Comparison of ENCODE assay signal across 1 cellular context in the genomic region with DNA sequence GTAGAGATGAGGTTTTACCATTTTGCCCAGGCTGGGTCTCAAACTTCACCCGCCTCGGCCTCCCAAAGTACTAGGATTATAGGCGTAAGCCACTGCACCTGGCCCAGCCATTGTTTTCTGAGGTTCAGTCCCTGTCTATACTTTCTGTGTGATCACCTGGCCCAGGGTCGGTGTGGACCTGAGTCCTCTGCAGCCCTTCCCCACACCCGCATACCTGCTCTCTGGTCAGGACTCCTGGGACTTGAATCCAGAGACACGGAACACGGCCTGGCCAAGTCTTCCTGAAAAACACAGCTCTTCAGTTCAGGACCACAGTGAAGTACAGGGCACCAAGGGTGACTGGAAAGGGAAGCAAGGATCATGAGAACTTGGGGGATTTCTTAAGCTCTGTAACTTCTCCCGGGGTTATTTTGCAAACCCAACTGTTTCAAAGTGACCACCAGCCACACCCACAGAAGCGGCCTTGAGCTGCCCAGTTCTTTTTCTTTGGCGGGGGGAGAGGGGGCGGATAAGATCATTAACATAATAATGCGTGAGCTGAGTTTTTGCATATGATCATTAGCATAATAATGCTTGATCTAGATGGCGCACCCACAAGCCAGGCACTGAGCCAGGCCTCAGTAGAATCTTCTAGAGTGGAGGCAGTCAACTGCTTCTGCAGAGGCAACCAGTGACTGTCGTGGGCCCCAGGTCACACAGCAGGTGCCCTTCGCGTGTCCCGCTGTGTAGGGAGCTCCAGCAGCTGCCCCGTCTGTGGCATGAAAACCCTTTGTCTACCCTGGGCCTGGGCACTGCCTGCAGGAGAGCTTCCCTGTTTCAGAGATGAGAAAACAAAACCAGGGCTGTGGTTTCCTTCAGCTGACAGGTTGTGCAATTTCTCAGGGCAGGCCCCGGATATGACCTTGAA.
TF ChIP-seq lines count a peak whose summit lies in the region.

No MANE protein-coding gene starts in this region.

TF ChIP-seq in GM12878, 131 proteins besides CTCF, POLR2A, EP300 and RAD21 (continued from another document and continues in another):
- TF ChIP-seq, protein P1, sequence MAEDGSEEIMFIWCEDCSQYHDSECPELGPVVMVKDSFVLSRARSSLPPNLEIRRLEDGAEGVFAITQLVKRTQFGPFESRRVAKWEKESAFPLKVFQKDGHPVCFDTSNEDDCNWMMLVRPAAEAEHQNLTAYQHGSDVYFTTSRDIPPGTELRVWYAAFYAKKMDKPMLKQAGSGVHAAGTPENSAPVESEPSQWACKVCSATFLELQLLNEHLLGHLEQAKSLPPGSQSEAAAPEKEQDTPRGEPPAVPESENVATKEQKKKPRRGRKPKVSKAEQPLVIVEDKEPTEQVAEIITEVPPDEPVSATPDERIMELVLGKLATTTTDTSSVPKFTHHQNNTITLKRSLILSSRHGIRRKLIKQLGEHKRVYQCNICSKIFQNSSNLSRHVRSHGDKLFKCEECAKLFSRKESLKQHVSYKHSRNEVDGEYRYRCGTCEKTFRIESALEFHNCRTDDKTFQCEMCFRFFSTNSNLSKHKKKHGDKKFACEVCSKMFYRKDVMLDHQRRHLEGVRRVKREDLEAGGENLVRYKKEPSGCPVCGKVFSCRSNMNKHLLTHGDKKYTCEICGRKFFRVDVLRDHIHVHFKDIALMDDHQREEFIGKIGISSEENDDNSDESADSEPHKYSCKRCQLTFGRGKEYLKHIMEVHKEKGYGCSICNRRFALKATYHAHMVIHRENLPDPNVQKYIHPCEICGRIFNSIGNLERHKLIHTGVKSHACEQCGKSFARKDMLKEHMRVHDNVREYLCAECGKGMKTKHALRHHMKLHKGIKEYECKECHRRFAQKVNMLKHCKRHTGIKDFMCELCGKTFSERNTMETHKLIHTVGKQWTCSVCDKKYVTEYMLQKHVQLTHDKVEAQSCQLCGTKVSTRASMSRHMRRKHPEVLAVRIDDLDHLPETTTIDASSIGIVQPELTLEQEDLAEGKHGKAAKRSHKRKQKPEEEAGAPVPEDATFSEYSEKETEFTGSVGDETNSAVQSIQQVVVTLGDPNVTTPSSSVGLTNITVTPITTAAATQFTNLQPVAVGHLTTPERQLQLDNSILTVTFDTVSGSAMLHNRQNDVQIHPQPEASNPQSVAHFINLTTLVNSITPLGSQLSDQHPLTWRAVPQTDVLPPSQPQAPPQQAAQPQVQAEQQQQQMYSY (CRISPR knock-in tag; IDR thresholded peaks at IDR 0.05): no peak
- TF ChIP-seq RUNX3 (IDR thresholded peaks at IDR 0.05; ENCODE audit: low read length) (peak; percentile 96), HCFC1 (IDR thresholded peaks at IDR 0.05; ENCODE audit: low read length) (no peak), CHD4 (IDR thresholded peaks at IDR 0.05) (no peak), NR2F1 (conservative IDR thresholded peaks at IDR 0.05) (peak; percentile 97; the same call in 1 of the 2 replicates), JUNB (IDR thresholded peaks at IDR 0.05) (no peak), POU2F2 (IDR thresholded peaks at IDR 0.05; ENCODE audit: borderline replicate concordance, low read depth, low read length) (peak; percentile 43; the same call in 2 of the 3 replicates), RB1 (IDR thresholded peaks at IDR 0.05; ENCODE audit: borderline replicate concordance) (no peak; the same call in 1 of the 2 replicates), TCF3 (IDR thresholded peaks at IDR 0.05; ENCODE audit: borderline replicate concordance, insufficient read depth, low read depth, low read length) (0 out of 2 replicates have a peak, but pooled peaks have one; percentile 1), CREM (IDR thresholded peaks at IDR 0.05; ENCODE audit: low read depth) (peak; percentile 77), TCF12 (IDR thresholded peaks at IDR 0.05; ENCODE audit: low read depth, low read length) (peak; percentile 88), CREB1 (IDR thresholded peaks at IDR 0.05; ENCODE audit: low read depth) (peak; percentile 74), MEF2A (IDR thresholded peaks at IDR 0.05; ENCODE audit: insufficient read depth, low read depth, low read length) (no peak), KAT2A (conservative IDR thresholded peaks at IDR 0.05; ENCODE audit: control insufficient read depth, low read depth, low read length) (no peak), YY1 (IDR thresholded peaks at IDR 0.05; ENCODE audit: low read depth, low read length) (no peak), SREBF2 (IDR thresholded peaks at IDR 0.05; ENCODE audit: low read length) (no peak), NFXL1 (IDR thresholded peaks at IDR 0.05; ENCODE audit: borderline replicate concordance) (no peak), CEBPB (IDR thresholded peaks at IDR 0.05; ENCODE audit: borderline replicate concordance in 1 of 2, low read depth in 2 of 2, low read length in 2 of 2) (peak in 1 of 2 experiments; percentile 100; a peak in 3 of 4 replicates), BCL11A (IDR thresholded peaks at IDR 0.05; ENCODE audit: low read depth, low read length) (no peak; the same call in 1 of the 2 replicates), NR2C2 (IDR thresholded peaks at IDR 0.05; ENCODE audit: borderline replicate concordance, control insufficient read depth, insufficient read length, low read depth) (no peak), BMI1 (IDR thresholded peaks at IDR 0.05; ENCODE audit: borderline replicate concordance) (no peak), SUZ12 (IDR thresholded peaks at IDR 0.05; ENCODE audit: unreplicated experiment) (no peak), FOXM1 (IDR thresholded peaks at IDR 0.05; ENCODE audit: low read depth, low read length) (peak; percentile 65; the same call in 1 of the 2 replicates), HDAC6 (IDR thresholded peaks at IDR 0.05; ENCODE audit: unreplicated experiment) (peak; percentile 33), ASH2L (IDR thresholded peaks at IDR 0.05; ENCODE audit: borderline replicate concordance, low read depth) (peak; percentile 88; the same call in 1 of the 2 replicates), MEF2B (IDR thresholded peaks at IDR 0.05; ENCODE audit: partially characterized antibody, poor library complexity, severe bottlenecking) (peak; percentile 56), PML (IDR thresholded peaks at IDR 0.05; ENCODE audit: low read length) (0 out of 2 replicates have a peak, but pooled peaks have one; percentile 55), CBFB (IDR thresholded peaks at IDR 0.05; ENCODE audit: low read depth) (peak; percentile 96), NFIC (IDR thresholded peaks at IDR 0.05; ENCODE audit: low read depth, low read length) (peak; percentile 53; the same call in 1 of the 2 replicates), EED (IDR thresholded peaks at IDR 0.05; ENCODE audit: low read depth) (peak; percentile 76), SUPT20H (IDR thresholded peaks at IDR 0.05; ENCODE audit: borderline replicate concordance, control insufficient read depth, low read depth, low read length) (no peak)
- TF ChIP-seq, protein P2, sequence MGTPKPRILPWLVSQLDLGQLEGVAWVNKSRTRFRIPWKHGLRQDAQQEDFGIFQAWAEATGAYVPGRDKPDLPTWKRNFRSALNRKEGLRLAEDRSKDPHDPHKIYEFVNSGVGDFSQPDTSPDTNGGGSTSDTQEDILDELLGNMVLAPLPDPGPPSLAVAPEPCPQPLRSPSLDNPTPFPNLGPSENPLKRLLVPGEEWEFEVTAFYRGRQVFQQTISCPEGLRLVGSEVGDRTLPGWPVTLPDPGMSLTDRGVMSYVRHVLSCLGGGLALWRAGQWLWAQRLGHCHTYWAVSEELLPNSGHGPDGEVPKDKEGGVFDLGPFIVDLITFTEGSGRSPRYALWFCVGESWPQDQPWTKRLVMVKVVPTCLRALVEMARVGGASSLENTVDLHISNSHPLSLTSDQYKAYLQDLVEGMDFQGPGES (IDR thresholded peaks at IDR 0.05): no peak
- TF ChIP-seq, protein P3, sequence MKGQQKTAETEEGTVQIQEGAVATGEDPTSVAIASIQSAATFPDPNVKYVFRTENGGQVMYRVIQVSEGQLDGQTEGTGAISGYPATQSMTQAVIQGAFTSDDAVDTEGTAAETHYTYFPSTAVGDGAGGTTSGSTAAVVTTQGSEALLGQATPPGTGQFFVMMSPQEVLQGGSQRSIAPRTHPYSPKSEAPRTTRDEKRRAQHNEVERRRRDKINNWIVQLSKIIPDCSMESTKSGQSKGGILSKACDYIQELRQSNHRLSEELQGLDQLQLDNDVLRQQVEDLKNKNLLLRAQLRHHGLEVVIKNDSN (IDR thresholded peaks at IDR 0.05; ENCODE audit: borderline replicate concordance, extremely low read length, insufficient read depth, low read depth, low read length): no peak
- TF ChIP-seq, protein P4, sequence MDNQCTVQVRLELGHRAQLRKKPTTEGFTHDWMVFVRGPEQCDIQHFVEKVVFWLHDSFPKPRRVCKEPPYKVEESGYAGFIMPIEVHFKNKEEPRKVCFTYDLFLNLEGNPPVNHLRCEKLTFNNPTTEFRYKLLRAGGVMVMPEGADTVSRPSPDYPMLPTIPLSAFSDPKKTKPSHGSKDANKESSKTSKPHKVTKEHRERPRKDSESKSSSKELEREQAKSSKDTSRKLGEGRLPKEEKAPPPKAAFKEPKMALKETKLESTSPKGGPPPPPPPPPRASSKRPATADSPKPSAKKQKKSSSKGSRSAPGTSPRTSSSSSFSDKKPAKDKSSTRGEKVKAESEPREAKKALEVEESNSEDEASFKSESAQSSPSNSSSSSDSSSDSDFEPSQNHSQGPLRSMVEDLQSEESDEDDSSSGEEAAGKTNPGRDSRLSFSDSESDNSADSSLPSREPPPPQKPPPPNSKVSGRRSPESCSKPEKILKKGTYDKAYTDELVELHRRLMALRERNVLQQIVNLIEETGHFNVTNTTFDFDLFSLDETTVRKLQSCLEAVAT (IDR thresholded peaks at IDR 0.05): peak; percentile 48; the same call in 1 of the 2 replicates
- TF ChIP-seq, protein P5, sequence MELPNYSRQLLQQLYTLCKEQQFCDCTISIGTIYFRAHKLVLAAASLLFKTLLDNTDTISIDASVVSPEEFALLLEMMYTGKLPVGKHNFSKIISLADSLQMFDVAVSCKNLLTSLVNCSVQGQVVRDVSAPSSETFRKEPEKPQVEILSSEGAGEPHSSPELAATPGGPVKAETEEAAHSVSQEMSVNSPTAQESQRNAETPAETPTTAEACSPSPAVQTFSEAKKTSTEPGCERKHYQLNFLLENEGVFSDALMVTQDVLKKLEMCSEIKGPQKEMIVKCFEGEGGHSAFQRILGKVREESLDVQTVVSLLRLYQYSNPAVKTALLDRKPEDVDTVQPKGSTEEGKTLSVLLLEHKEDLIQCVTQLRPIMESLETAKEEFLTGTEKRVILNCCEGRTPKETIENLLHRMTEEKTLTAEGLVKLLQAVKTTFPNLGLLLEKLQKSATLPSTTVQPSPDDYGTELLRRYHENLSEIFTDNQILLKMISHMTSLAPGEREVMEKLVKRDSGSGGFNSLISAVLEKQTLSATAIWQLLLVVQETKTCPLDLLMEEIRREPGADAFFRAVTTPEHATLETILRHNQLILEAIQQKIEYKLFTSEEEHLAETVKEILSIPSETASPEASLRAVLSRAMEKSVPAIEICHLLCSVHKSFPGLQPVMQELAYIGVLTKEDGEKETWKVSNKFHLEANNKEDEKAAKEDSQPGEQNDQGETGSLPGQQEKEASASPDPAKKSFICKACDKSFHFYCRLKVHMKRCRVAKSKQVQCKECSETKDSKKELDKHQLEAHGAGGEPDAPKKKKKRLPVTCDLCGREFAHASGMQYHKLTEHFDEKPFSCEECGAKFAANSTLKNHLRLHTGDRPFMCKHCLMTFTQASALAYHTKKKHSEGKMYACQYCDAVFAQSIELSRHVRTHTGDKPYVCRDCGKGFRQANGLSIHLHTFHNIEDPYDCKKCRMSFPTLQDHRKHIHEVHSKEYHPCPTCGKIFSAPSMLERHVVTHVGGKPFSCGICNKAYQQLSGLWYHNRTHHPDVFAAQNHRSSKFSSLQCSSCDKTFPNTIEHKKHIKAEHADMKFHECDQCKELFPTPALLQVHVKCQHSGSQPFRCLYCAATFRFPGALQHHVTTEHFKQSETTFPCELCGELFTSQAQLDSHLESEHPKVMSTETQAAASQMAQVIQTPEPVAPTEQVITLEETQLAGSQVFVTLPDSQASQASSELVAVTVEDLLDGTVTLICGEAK (IDR thresholded peaks at IDR 0.05; ENCODE audit: borderline replicate concordance): 0 out of 2 replicates have a peak, but pooled peaks have one; percentile 7
- TF ChIP-seq, protein P6, sequence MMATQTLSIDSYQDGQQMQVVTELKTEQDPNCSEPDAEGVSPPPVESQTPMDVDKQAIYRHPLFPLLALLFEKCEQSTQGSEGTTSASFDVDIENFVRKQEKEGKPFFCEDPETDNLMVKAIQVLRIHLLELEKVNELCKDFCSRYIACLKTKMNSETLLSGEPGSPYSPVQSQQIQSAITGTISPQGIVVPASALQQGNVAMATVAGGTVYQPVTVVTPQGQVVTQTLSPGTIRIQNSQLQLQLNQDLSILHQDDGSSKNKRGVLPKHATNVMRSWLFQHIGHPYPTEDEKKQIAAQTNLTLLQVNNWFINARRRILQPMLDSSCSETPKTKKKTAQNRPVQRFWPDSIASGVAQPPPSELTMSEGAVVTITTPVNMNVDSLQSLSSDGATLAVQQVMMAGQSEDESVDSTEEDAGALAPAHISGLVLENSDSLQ (IDR thresholded peaks at IDR 0.05): peak; percentile 87
- TF ChIP-seq, protein P7, sequence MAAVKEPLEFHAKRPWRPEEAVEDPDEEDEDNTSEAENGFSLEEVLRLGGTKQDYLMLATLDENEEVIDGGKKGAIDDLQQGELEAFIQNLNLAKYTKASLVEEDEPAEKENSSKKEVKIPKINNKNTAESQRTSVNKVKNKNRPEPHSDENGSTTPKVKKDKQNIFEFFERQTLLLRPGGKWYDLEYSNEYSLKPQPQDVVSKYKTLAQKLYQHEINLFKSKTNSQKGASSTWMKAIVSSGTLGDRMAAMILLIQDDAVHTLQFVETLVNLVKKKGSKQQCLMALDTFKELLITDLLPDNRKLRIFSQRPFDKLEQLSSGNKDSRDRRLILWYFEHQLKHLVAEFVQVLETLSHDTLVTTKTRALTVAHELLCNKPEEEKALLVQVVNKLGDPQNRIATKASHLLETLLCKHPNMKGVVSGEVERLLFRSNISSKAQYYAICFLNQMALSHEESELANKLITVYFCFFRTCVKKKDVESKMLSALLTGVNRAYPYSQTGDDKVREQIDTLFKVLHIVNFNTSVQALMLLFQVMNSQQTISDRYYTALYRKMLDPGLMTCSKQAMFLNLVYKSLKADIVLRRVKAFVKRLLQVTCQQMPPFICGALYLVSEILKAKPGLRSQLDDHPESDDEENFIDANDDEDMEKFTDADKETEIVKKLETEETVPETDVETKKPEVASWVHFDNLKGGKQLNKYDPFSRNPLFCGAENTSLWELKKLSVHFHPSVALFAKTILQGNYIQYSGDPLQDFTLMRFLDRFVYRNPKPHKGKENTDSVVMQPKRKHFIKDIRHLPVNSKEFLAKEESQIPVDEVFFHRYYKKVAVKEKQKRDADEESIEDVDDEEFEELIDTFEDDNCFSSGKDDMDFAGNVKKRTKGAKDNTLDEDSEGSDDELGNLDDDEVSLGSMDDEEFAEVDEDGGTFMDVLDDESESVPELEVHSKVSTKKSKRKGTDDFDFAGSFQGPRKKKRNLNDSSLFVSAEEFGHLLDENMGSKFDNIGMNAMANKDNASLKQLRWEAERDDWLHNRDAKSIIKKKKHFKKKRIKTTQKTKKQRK (IDR thresholded peaks at IDR 0.05; ENCODE audit: low read depth, low read length): no peak
- TF ChIP-seq, protein P8, sequence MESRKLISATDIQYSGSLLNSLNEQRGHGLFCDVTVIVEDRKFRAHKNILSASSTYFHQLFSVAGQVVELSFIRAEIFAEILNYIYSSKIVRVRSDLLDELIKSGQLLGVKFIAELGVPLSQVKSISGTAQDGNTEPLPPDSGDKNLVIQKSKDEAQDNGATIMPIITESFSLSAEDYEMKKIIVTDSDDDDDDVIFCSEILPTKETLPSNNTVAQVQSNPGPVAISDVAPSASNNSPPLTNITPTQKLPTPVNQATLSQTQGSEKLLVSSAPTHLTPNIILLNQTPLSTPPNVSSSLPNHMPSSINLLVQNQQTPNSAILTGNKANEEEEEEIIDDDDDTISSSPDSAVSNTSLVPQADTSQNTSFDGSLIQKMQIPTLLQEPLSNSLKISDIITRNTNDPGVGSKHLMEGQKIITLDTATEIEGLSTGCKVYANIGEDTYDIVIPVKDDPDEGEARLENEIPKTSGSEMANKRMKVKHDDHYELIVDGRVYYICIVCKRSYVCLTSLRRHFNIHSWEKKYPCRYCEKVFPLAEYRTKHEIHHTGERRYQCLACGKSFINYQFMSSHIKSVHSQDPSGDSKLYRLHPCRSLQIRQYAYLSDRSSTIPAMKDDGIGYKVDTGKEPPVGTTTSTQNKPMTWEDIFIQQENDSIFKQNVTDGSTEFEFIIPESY (IDR thresholded peaks at IDR 0.05): no peak
